In the genomic region with DNA sequence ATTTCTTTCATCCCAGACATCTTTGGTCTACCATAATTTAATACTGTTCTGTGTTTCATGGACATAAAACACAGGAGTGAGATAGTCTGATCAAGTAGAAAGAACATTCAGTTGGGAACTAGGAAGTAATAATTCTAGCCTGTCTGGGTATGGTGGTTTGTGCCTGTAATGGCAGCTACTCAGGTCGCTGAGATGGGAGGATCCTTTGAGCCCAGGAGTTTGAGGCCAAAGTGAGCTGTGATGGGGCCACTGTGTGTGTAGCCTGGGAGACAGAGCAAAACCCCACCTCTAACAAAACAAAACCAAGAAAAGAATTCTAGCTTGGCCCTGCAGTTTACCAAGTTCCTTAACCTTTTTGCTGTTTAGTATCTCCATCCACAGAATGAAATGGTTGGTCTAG, we compare ENCODE assay signal across 23 cellular contexts. TPM values are rescaled to one million over a fixed set of nuclear protein-coding genes. Genes with fewer than 3 reads are reported as not detected.
DNase-seq lines count a peak whose midpoint lies in the region; ATAC-seq and TF ChIP-seq lines count a peak whose summit lies in the region.
"Had no signal": no experiment of that assay in that cellular context is flagged by ENCODE, and none has a peak within 500 bp of the region (broad histone marks: within the 10 kb centered on the region; RNA-seq: fewer than 3 reads in every experiment).

No MANE protein-coding gene starts in this region.

- H3K27ac ChIP-seq in thyroid gland = peak overlapping the region; percentile 6 to 67 (median 46)
- H3K27ac ChIP-seq: RWPE1 had no signal

- intact Hi-C loops in thyroid gland (cut with DNase I) = no loop called here
- intact Hi-C loops in activated CD4-positive, alpha-beta T cell treated with anti-CD3 and anti-CD28 coated beads, Interleukin-2, amount 10 ng/mL, durations not matched to agents 24 days and 14 days (cut with micrococcal nuclease) = no loop called here

- H3K4me1 ChIP-seq in thyroid gland = peaks cover 26 to 42% of the 10 kb centered on the region in 2 donors

- H3K27ac Mint-ChIP-seq in activated naive CD4-positive, alpha-beta T cell treated with anti-CD3 and anti-CD28 coated beads, Interleukin-2, amount 10 ng/mL, durations not matched to agents 7 days and 5 days = peak overlapping the region; percentile 12
- H3K27ac Mint-ChIP-seq in WTC11 (no peak overlapping the region), immature natural killer cell (peak overlapping the region; percentile 21 to 76 (median 56))
- no peak overlapping the region for H3K27ac Mint-ChIP-seq in activated CD4-positive, alpha-beta T cell treated with anti-CD3 and anti-CD28 coated beads, Interleukin-2, amount 10 ng/mL, durations not matched to agents 24 days and 14 days
- H3K27ac Mint-ChIP-seq: H9 had no signal

- POLR2A ChIA-PET in WTC11 (lab: Charles Lee) = no interaction called here

- H3K9me3 Mint-ChIP-seq in activated naive CD4-positive, alpha-beta T cell treated with anti-CD3 and anti-CD28 coated beads, Interleukin-2, amount 10 ng/mL, durations not matched to agents 7 days and 5 days = no peaks in the 10 kb centered on the region
- H3K9me3 Mint-ChIP-seq in WTC11 (no peaks in the 10 kb centered on the region), immature natural killer cell (no peaks in the 10 kb centered on the region)
- H3K9me3 Mint-ChIP-seq in activated CD4-positive, alpha-beta T cell treated with anti-CD3 and anti-CD28 coated beads, Interleukin-2, amount 10 ng/mL, durations not matched to agents 24 days and 14 days = no peaks in the 10 kb centered on the region
- H3K9me3 Mint-ChIP-seq: H9 had no signal

- ATAC-seq in WTC11 (0 out of 2 replicates have a peak, but pooled peaks have one; percentile 33), HG02981 (IDR thresholded peaks at IDR 0.05; ENCODE audit: unreplicated experiment) (no peak)
- ATAC-seq: HepG2, PC-3 had no signal

- 85 to 93% methylated on average over 1 of the region's 1 CpG for WGBS in thyroid gland, 2 donors

- H3K27me3 Mint-ChIP-seq in activated naive CD4-positive, alpha-beta T cell treated with anti-CD3 and anti-CD28 coated beads, Interleukin-2, amount 10 ng/mL, durations not matched to agents 7 days and 5 days = no peaks in the 10 kb centered on the region
- H3K27me3 Mint-ChIP-seq in WTC11 (ENCODE audit: low read depth) (no peaks in the 10 kb centered on the region), immature natural killer cell (ENCODE audit: low read depth in 3 of 3) (peaks cover 0 to 3% (median 0%) of the 10 kb centered on the region in 3 donors)
- no peaks in the 10 kb centered on the region for H3K27me3 Mint-ChIP-seq in activated CD4-positive, alpha-beta T cell treated with anti-CD3 and anti-CD28 coated beads, Interleukin-2, amount 10 ng/mL, durations not matched to agents 24 days and 14 days
- H3K27me3 Mint-ChIP-seq: B cell had no signal

- H3K36me3 ChIP-seq in thyroid gland = peaks cover 0 to 3% of the 10 kb centered on the region in 2 donors

- TF ChIP-seq CTCF in WTC11 (IDR thresholded peaks at IDR 0.05) (no peak), thyroid gland (IDR thresholded peaks at IDR 0.05) (no peak)

- peaks cover 64% of the 10 kb centered on the region for H3K36me3 Mint-ChIP-seq in activated naive CD4-positive, alpha-beta T cell treated with anti-CD3 and anti-CD28 coated beads, Interleukin-2, amount 10 ng/mL, durations not matched to agents 7 days and 5 days
- H3K36me3 Mint-ChIP-seq in WTC11 (no peaks in the 10 kb centered on the region), immature natural killer cell (peaks cover 4 to 22% (median 9%) of the 10 kb centered on the region in 3 donors)
- peaks cover 56% of the 10 kb centered on the region for H3K36me3 Mint-ChIP-seq in activated CD4-positive, alpha-beta T cell treated with anti-CD3 and anti-CD28 coated beads, Interleukin-2, amount 10 ng/mL, durations not matched to agents 24 days and 14 days (ENCODE audit: low read depth)

- no peak overlapping the region for H3K4me3 ChIP-seq in thyroid gland (replicated peaks in 1 of 3)

- no peak overlapping the region for H3K4me3 Mint-ChIP-seq in activated naive CD4-positive, alpha-beta T cell treated with anti-CD3 and anti-CD28 coated beads, Interleukin-2, amount 10 ng/mL, durations not matched to agents 7 days and 5 days
- no peak overlapping the region for H3K4me3 Mint-ChIP-seq in WTC11
- no peak overlapping the region for H3K4me3 Mint-ChIP-seq in immature natural killer cell
- no peak overlapping the region for H3K4me3 Mint-ChIP-seq in activated CD4-positive, alpha-beta T cell treated with anti-CD3 and anti-CD28 coated beads, Interleukin-2, amount 10 ng/mL, durations not matched to agents 24 days and 14 days
- H3K4me3 Mint-ChIP-seq: B cell, H9 had no signal

- peaks cover 19% of the 10 kb centered on the region for H3K4me1 Mint-ChIP-seq in activated naive CD4-positive, alpha-beta T cell treated with anti-CD3 and anti-CD28 coated beads, Interleukin-2, amount 10 ng/mL, durations not matched to agents 7 days and 5 days
- H3K4me1 Mint-ChIP-seq in WTC11 = peaks cover 40% of the 10 kb centered on the region
- H3K4me1 Mint-ChIP-seq in immature natural killer cell = peaks cover 37 to 55% of the 10 kb centered on the region in 2 donors
- peaks cover 16% of the 10 kb centered on the region for H3K4me1 Mint-ChIP-seq in activated CD4-positive, alpha-beta T cell treated with anti-CD3 and anti-CD28 coated beads, Interleukin-2, amount 10 ng/mL, durations not matched to agents 24 days and 14 days

- H3K27me3 ChIP-seq in thyroid gland = no peaks in the 10 kb centered on the region

- no peaks in the 10 kb centered on the region for H3K9me3 ChIP-seq in thyroid gland

- DNase-seq in activated naive CD4-positive, alpha-beta T cell treated with anti-CD3 and anti-CD28 coated beads, Interleukin-2, amount 10 ng/mL, durations not matched to agents 7 days and 5 days = no peak
- no peak for DNase-seq in activated naive CD4-positive, alpha-beta T cell (lab: John Stamatoyannopoulos, UW)
- DNase-seq in WTC11 (ENCODE audit: low spot score) (no peak), immature natural killer cell (no peak), thyroid gland (no peak), ecto neural progenitor cell (ENCODE audit: low spot score) (no peak)
- no peak for DNase-seq in activated CD4-positive, alpha-beta T cell treated with anti-CD3 and anti-CD28 coated beads, Interleukin-2, amount 10 ng/mL, durations not matched to agents 24 days and 14 days
- DNase-seq: Calu3, GF-D8, H9, KG1, MV-4-11, NCI-H187, NCI-H2107, NCI-H2227 treated with DMSO at 0.1 percent for 48 hours, NCI-H510A treated with DMSO at 0.1 percent for 48 hours, NCI-H82, PC-3, SIG-M5 had no signal

- no peak for TF ChIP-seq POLR2A in thyroid gland (IDR thresholded peaks at IDR 0.05)

- CTCF ChIA-PET in activated naive CD4-positive, alpha-beta T cell treated with anti-CD3 and anti-CD28 coated beads, Interleukin-2, amount 10 ng/mL, durations not matched to agents 7 days and 5 days (lab: Charles Lee) = interaction anchor here (1.4 kb wide), 1 partner anchor 9 kb away, joined by 4 read pairs; no protein-coding TSS in a partner anchor
- CTCF ChIA-PET in WTC11 (lab: Charles Lee) = no interaction called here

TF ChIP-seq in WTC11, 78 proteins besides CTCF, POLR2A, EP300 and RAD21 (continues in another document):
- TF ChIP-seq CREB1 (CRISPR knock-in tag; IDR thresholded peaks at IDR 0.05) (no peak), CREM (CRISPR knock-in tag; IDR thresholded peaks at IDR 0.05) (no peak), SMAD3 (CRISPR knock-in tag; IDR thresholded peaks at IDR 0.05; ENCODE audit: borderline replicate concordance) (no peak), PREB (CRISPR knock-in tag; IDR thresholded peaks at IDR 0.05; ENCODE audit: borderline replicate concordance) (no peak), NFATC4 (CRISPR knock-in tag; IDR thresholded peaks at IDR 0.05) (no peak), TCF7 (CRISPR knock-in tag; IDR thresholded peaks at IDR 0.05; ENCODE audit: low read depth) (no peak), ELF4 (CRISPR knock-in tag; IDR thresholded peaks at IDR 0.05; ENCODE audit: low read depth) (no peak), ZNF263 (CRISPR knock-in tag; IDR thresholded peaks at IDR 0.05; ENCODE audit: low read depth) (no peak), ZNF416 (CRISPR knock-in tag; IDR thresholded peaks at IDR 0.05) (no peak), IRF2 (CRISPR knock-in tag; IDR thresholded peaks at IDR 0.05; ENCODE audit: borderline replicate concordance, low read depth) (no peak), JUN (CRISPR knock-in tag; IDR thresholded peaks at IDR 0.05) (no peak)
- TF ChIP-seq, protein P1, sequence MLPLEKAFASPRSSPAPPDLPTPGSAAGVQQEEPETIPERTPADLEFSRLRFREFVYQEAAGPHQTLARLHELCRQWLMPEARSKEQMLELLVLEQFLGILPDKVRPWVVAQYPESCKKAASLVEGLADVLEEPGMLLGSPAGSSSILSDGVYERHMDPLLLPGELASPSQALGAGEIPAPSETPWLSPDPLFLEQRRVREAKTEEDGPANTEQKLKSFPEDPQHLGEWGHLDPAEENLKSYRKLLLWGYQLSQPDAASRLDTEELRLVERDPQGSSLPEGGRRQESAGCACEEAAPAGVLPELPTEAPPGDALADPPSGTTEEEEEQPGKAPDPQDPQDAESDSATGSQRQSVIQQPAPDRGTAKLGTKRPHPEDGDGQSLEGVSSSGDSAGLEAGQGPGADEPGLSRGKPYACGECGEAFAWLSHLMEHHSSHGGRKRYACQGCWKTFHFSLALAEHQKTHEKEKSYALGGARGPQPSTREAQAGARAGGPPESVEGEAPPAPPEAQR (CRISPR knock-in tag; IDR thresholded peaks at IDR 0.05) = no peak

RNA-seq across cellular contexts. Expression of gene KAT2B, which starts 36.8 kb away (rescaled TPM):
- total RNA-seq in WTC11 (2021) (1.4 to 2.7 TPM (median 2.0 TPM) in 3 replicates), thyroid gland (100 to 1,000 TPM in 1 of 4 donors, 10 to 100 TPM in 3; 57.2 to 122 (median 74.9) TPM)
- 10 to 100 TPM in 1 of 3 donors, 1 to 10 TPM in 2; 2.5 to 12.0 (median 5.8) TPM for polyA plus RNA-seq in immature natural killer cell
- total RNA-seq in activated CD4-positive, alpha-beta T cell treated with anti-CD3 and anti-CD28 coated beads, Interleukin-2, amount 10 ng/mL, durations not matched to agents 24 days and 14 days = 23.3 and 27.9 TPM in 2 replicates

Comparison
In these comparisons a context has a peak if more than half of its experiments do, and no peak if none do; other contexts are left out.
1. H3K27ac Mint-ChIP-seq: peak in activated naive CD4-positive, alpha-beta T cell treated with anti-CD3 and anti-CD28 coated beads, Interleukin-2, amount 10 ng/mL, durations not matched to agents 7 days and 5 days (single experiment) and immature natural killer cell (6 of 6); none in WTC11 (single experiment) and activated CD4-positive, alpha-beta T cell treated with anti-CD3 and anti-CD28 coated beads, Interleukin-2, amount 10 ng/mL, durations not matched to agents 24 days and 14 days (single experiment).